ENCODE assay signal across 1 cellular context in the genomic region with DNA sequence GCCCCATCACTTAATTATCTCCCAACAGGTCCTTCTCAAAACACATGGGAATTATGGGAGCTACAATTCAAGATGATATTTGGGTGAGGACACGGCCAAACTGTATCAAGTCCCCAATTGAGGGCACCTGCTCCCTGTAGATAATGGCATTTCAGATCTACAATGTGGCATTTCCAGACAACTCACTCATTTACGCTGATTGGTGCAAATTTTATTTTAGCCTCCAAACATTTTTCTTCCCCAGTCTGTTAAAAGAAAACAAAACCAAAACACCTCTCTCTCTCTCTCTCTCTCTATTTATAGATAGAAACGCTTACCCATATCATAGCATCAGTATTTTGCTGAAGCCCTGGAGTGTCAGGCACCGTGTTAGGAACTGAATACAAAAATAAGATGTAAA.
TF ChIP-seq lines count a peak whose summit lies in the region.

No MANE protein-coding gene starts in this region.

TF ChIP-seq in K562, 482 proteins besides CTCF, POLR2A, EP300 and RAD21:
- TF ChIP-seq ZZZ3 (IDR thresholded peaks at IDR 0.05): no peak
- TF ChIP-seq NFRKB (IDR thresholded peaks at IDR 0.05; ENCODE audit: low read depth): no peak
- TF ChIP-seq, protein P1, sequence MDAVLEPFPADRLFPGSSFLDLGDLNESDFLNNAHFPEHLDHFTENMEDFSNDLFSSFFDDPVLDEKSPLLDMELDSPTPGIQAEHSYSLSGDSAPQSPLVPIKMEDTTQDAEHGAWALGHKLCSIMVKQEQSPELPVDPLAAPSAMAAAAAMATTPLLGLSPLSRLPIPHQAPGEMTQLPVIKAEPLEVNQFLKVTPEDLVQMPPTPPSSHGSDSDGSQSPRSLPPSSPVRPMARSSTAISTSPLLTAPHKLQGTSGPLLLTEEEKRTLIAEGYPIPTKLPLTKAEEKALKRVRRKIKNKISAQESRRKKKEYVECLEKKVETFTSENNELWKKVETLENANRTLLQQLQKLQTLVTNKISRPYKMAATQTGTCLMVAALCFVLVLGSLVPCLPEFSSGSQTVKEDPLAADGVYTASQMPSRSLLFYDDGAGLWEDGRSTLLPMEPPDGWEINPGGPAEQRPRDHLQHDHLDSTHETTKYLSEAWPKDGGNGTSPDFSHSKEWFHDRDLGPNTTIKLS (IDR thresholded peaks at IDR 0.05; ENCODE audit: borderline replicate concordance, low read depth): no peak
- TF ChIP-seq, protein P2, sequence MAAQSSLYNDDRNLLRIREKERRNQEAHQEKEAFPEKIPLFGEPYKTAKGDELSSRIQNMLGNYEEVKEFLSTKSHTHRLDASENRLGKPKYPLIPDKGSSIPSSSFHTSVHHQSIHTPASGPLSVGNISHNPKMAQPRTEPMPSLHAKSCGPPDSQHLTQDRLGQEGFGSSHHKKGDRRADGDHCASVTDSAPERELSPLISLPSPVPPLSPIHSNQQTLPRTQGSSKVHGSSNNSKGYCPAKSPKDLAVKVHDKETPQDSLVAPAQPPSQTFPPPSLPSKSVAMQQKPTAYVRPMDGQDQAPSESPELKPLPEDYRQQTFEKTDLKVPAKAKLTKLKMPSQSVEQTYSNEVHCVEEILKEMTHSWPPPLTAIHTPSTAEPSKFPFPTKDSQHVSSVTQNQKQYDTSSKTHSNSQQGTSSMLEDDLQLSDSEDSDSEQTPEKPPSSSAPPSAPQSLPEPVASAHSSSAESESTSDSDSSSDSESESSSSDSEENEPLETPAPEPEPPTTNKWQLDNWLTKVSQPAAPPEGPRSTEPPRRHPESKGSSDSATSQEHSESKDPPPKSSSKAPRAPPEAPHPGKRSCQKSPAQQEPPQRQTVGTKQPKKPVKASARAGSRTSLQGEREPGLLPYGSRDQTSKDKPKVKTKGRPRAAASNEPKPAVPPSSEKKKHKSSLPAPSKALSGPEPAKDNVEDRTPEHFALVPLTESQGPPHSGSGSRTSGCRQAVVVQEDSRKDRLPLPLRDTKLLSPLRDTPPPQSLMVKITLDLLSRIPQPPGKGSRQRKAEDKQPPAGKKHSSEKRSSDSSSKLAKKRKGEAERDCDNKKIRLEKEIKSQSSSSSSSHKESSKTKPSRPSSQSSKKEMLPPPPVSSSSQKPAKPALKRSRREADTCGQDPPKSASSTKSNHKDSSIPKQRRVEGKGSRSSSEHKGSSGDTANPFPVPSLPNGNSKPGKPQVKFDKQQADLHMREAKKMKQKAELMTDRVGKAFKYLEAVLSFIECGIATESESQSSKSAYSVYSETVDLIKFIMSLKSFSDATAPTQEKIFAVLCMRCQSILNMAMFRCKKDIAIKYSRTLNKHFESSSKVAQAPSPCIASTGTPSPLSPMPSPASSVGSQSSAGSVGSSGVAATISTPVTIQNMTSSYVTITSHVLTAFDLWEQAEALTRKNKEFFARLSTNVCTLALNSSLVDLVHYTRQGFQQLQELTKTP (IDR thresholded peaks at IDR 0.05; ENCODE audit: low read depth in 1 of 2, partially characterized antibody in 2 of 2): no peak
- no peak for TF ChIP-seq NR3C1 (CRISPR knock-in tag; IDR thresholded peaks at IDR 0.05)
- no peak for TF ChIP-seq NFATC3 (IDR thresholded peaks at IDR 0.05)
- no peak for TF ChIP-seq ETV6 (IDR thresholded peaks at IDR 0.05; ENCODE audit: borderline replicate concordance in 1 of 2, low read depth in 2 of 2, low read length in 1 of 2)
- no peak for TF ChIP-seq ETV6 (CRISPR knock-in tag; IDR thresholded peaks at IDR 0.05; ENCODE audit: borderline replicate concordance)
- 0 out of 2 replicates have a peak, but pooled peaks have one; percentile 18 for TF ChIP-seq MAFF (IDR thresholded peaks at IDR 0.05; ENCODE audit: low read length)
- TF ChIP-seq ZNF316 (IDR thresholded peaks at IDR 0.05): peak; percentile 77
- 0 out of 2 replicates have a peak, but pooled peaks have one; percentile 16 for TF ChIP-seq ZNF584 (CRISPR knock-in tag; IDR thresholded peaks at IDR 0.05; ENCODE audit: low read depth)
- TF ChIP-seq RBM15 (IDR thresholded peaks at IDR 0.05; ENCODE audit: insufficient read depth, low read length): no peak
- TF ChIP-seq C11orf30 (IDR thresholded peaks at IDR 0.05; ENCODE audit: low read depth): peak; percentile 59; the same call in 1 of the 2 replicates
- TF ChIP-seq TRIM28 (IDR thresholded peaks at IDR 0.05): no peak
